32 cellular contexts compared by ENCODE assay signal in genomic region chr21:41819236-41819855, GRCh38. TPM values are rescaled to one million over a fixed set of nuclear protein-coding genes. Genes with fewer than 3 reads are reported as not detected.
"Had no signal": no experiment of that assay in that cellular context is flagged by ENCODE, and none has a peak within 500 bp of the region (broad histone marks: within the 10 kb centered on the region; RNA-seq: fewer than 3 reads in every experiment).

No MANE protein-coding gene starts in this region.

- H3K9ac ChIP-seq: parathyroid adenoma had no signal

- H3K4me1 Mint-ChIP-seq: activated T-helper 17 cell treated with anti-CD3 and anti-CD28 coated beads, Interleukin-2, amount 50 U/mL, for 72 hours had no signal

- H2AFZ ChIP-seq: parathyroid adenoma had no signal

- H3K27me3 Mint-ChIP-seq: activated naive CD8-positive, alpha-beta T cell treated with anti-CD3 and anti-CD28 coated beads, Interleukin-2, amount 10 ng/mL, durations not matched to agents 7 days and 5 days; activated T-helper 17 cell treated with anti-CD3 and anti-CD28 coated beads, Interleukin-2, amount 50 U/mL, for 72 hours; brain; effector memory CD8-positive, alpha-beta T cell; stimulated activated naive B cell treated with anti-CD40 and anti-IgM and Interleukin-4, amounts not matched to agents 10 μg/mL and 1 μg/mL and 100 μg/mL, for 72 hours had no signal

- H3K4me2 ChIP-seq: smooth muscle cell had no signal

- H3K27me3 ChIP-seq: ascending aorta, cardiac muscle cell, dorsolateral prefrontal cortex, heart left ventricle, suprapubic skin, tibial nerve had no signal

- H3K4me1 ChIP-seq: parathyroid adenoma, psoas muscle had no signal

- H3K4me3 Mint-ChIP-seq: activated naive CD8-positive, alpha-beta T cell treated with anti-CD3 and anti-CD28 coated beads, Interleukin-2, amount 10 ng/mL, durations not matched to agents 7 days and 5 days; activated T-cell treated with anti-CD3 and anti-CD28 coated beads, Interleukin-2, amount 50 U/mL, for 4 hours; activated T-helper 17 cell treated with anti-CD3 and anti-CD28 coated beads, Interleukin-2, amount 50 U/mL, for 72 hours; brain; effector memory CD8-positive, alpha-beta T cell; immature natural killer cell; nephron progenitor cell; stimulated activated naive B cell treated with anti-CD40 and anti-IgM and Interleukin-4, amounts not matched to agents 10 μg/mL and 1 μg/mL and 100 μg/mL, for 72 hours had no signal

- H3K27ac ChIP-seq: ascending aorta, cardiac muscle cell, coronary artery, dorsolateral prefrontal cortex, heart left ventricle, parathyroid adenoma, psoas muscle, suprapubic skin, tibial nerve had no signal

- H3K79me2 ChIP-seq: parathyroid adenoma had no signal

- H3K36me3 ChIP-seq: cardiac muscle cell had no signal

- H3K27ac Mint-ChIP-seq: activated naive CD8-positive, alpha-beta T cell treated with anti-CD3 and anti-CD28 coated beads, Interleukin-2, amount 10 ng/mL, durations not matched to agents 7 days and 5 days; activated T-helper 17 cell treated with anti-CD3 and anti-CD28 coated beads, Interleukin-2, amount 50 U/mL, for 72 hours; brain; effector memory CD8-positive, alpha-beta T cell; immature natural killer cell; nephron progenitor cell; stimulated activated naive B cell treated with anti-CD40 and anti-IgM and Interleukin-4, amounts not matched to agents 10 μg/mL and 1 μg/mL and 100 μg/mL, for 72 hours had no signal

- DNase-seq: activated CD4-positive, alpha-beta T cell treated with anti-CD3 and anti-CD28 coated beads for 48 hours; activated CD4-positive, alpha-beta T cell treated with anti-CD3 and anti-CD28 coated beads, Interleukin-2, amount 50 U/mL, for 48 hours; activated CD8-positive, alpha-beta memory T cell treated with anti-CD3 and anti-CD28 coated beads, Interleukin-2, amount 50 U/mL, for 48 hours; activated naive CD8-positive, alpha-beta T cell treated with anti-CD3 and anti-CD28 coated beads, Interleukin-2, amount 10 ng/mL, durations not matched to agents 7 days and 5 days; activated T-cell treated with anti-CD3 and anti-CD28 coated beads, Interleukin-2, amount 50 U/mL, for 4 hours; effector memory CD8-positive, alpha-beta T cell; erythroblast; heart left ventricle; hypothalamus; immature natural killer cell; kidney; mesendoderm; nephron progenitor cell; nucleus accumbens; psoas muscle; stimulated activated CD4-positive, alpha-beta T cell treated with anti-CD3 and anti-CD28 coated beads, Interleukin-15, amount 100 ng/mL, for 24 hours; stimulated activated CD4-positive, alpha-beta T cell treated with anti-CD3 and anti-CD28 coated beads, Interleukin-2, amount 100 ng/mL, for 24 hours; stimulated activated naive B cell treated with anti-CD40 and anti-IgM and Interleukin-4, amounts not matched to agents 10 μg/mL and 1 μg/mL and 100 μg/mL, for 72 hours had no signal

- ATAC-seq: activated T-cell treated with anti-CD3 and anti-CD28 coated beads, Interleukin-2, amount 50 U/mL, for 4 hours; activated T-helper 17 cell treated with anti-CD3 and anti-CD28 coated beads, Interleukin-2, amount 50 U/mL, for 72 hours; effector memory CD8-positive, alpha-beta T cell; heart left ventricle; left lobe of liver; psoas muscle; stimulated activated naive B cell treated with anti-CD40 and anti-IgM and Interleukin-4, amounts not matched to agents 10 μg/mL and 1 μg/mL and 100 μg/mL, for 72 hours had no signal

- H3K9me3 Mint-ChIP-seq: activated naive CD8-positive, alpha-beta T cell treated with anti-CD3 and anti-CD28 coated beads, Interleukin-2, amount 10 ng/mL, durations not matched to agents 7 days and 5 days; activated T-cell treated with anti-CD3 and anti-CD28 coated beads, Interleukin-2, amount 50 U/mL, for 4 hours; activated T-helper 17 cell treated with anti-CD3 and anti-CD28 coated beads, Interleukin-2, amount 50 U/mL, for 72 hours; brain; effector memory CD8-positive, alpha-beta T cell; immature natural killer cell; nephron progenitor cell; stimulated activated naive B cell treated with anti-CD40 and anti-IgM and Interleukin-4, amounts not matched to agents 10 μg/mL and 1 μg/mL and 100 μg/mL, for 72 hours had no signal

- H3K4me3 ChIP-seq: ascending aorta, cardiac muscle cell, coronary artery, dorsolateral prefrontal cortex, heart left ventricle, lung, psoas muscle, smooth muscle cell, suprapubic skin, tibial nerve had no signal

- H3K9me3 ChIP-seq: ascending aorta, heart left ventricle, psoas muscle, suprapubic skin, tibial nerve had no signal

RNA-seq across cellular contexts. Expression of gene RIPK4, which starts 52.5 kb away (rescaled TPM):
- total RNA-seq: fibroblast of villous mesenchyme; psoas muscle; T-helper 1 cell treated with Interleukin-12 subunit alpha and Interleukin-12 subunit beta and Interleukin-4 antibody, amounts not matched to agents 30 ng/mL and 1 ng/mL, for 36 hours had no signal
